8 cellular contexts compared by ENCODE assay signal in genomic region chr11:798093-798713, GRCh38. TPM values are rescaled to one million over a fixed set of nuclear protein-coding genes. Genes with fewer than 3 reads are reported as not detected.
DNase-seq lines count a peak whose midpoint lies in the region; ATAC-seq and TF ChIP-seq lines count a peak whose summit lies in the region.

Gene SLC25A22 (minus strand): TSS chr11:798281. CDS start chr11:795006, 3,275 bp downstream.

- H3K9me3 Mint-ChIP-seq in activated CD4-positive, alpha-beta memory T cell treated with anti-CD3 and anti-CD28 coated beads, Interleukin-2, amount 10 ng/mL, durations not matched to agents 7 days and 5 days = no peaks in the 10 kb centered on the region

- CTCF ChIA-PET in activated CD4-positive, alpha-beta memory T cell treated with anti-CD3 and anti-CD28 coated beads, Interleukin-2, amount 10 ng/mL, durations not matched to agents 7 days and 5 days (lab: Charles Lee) = interaction anchor here (0.8 to 1.4 kb wide), 2 partner anchors 11 to 32 kb away, joined by 3 read pairs; no protein-coding TSS in a partner anchor

- H3K27ac Mint-ChIP-seq in activated CD4-positive, alpha-beta memory T cell treated with anti-CD3 and anti-CD28 coated beads, Interleukin-2, amount 10 ng/mL, durations not matched to agents 7 days and 5 days = peak within 1 kb of the TSS; percentile 89

- H3K4me1 Mint-ChIP-seq in activated CD4-positive, alpha-beta memory T cell treated with anti-CD3 and anti-CD28 coated beads, Interleukin-2, amount 10 ng/mL, durations not matched to agents 7 days and 5 days = peaks cover 37% of the 10 kb centered on the region

- DNase-seq in AG10803 (ENCODE audit: low read depth) = peak; percentile 62
- peak; percentile 56 for DNase-seq in NCI-H748 treated with DMSO at 0.1 percent for 48 hours (lab: John Stamatoyannopoulos, UW)
- DNase-seq in activated CD4-positive, alpha-beta memory T cell treated with anti-CD3 and anti-CD28 coated beads, Interleukin-2, amount 10 ng/mL, durations not matched to agents 7 days and 5 days = peak; percentile 87
- peak; percentile 78 for DNase-seq in effector CD4-positive, alpha-beta T cell
- DNase-seq in lung microvascular endothelial cell (ENCODE audit: low read depth in 2 of 2) = peak; percentile 81 to 87
- peak; percentile 73 to 82 (median 76) for DNase-seq in stimulated activated CD4-positive, alpha-beta T cell treated with anti-CD3 and anti-CD28 coated beads, TNF-alpha, amount 100 ng/mL, for 48 hours (ENCODE audit: low read depth in 3 of 3)

- peak; percentile 58 for ATAC-seq in GM19023 (IDR thresholded peaks at IDR 0.05; ENCODE audit: unreplicated experiment)
- peak; percentile 48 for ATAC-seq in HG03196 (IDR thresholded peaks at IDR 0.05; ENCODE audit: unreplicated experiment)

- POLR2A ChIA-PET in activated CD4-positive, alpha-beta memory T cell treated with anti-CD3 and anti-CD28 coated beads, Interleukin-2, amount 10 ng/mL, durations not matched to agents 7 days and 5 days (lab: Charles Lee) = interaction anchor here (0.7 to 3.9 kb wide), 2 partner anchors 11 kb away, joined by 3 to 23 read pairs; partner anchors contain the start of gene RPLP2

- no peaks in the 10 kb centered on the region for H3K27me3 Mint-ChIP-seq in activated CD4-positive, alpha-beta memory T cell treated with anti-CD3 and anti-CD28 coated beads, Interleukin-2, amount 10 ng/mL, durations not matched to agents 7 days and 5 days

- H3K36me3 Mint-ChIP-seq in activated CD4-positive, alpha-beta memory T cell treated with anti-CD3 and anti-CD28 coated beads, Interleukin-2, amount 10 ng/mL, durations not matched to agents 7 days and 5 days (ENCODE audit: low read depth) = peaks cover 23% of the 10 kb centered on the region

- peak within 1 kb of the TSS; percentile 93 for H3K4me3 Mint-ChIP-seq in activated CD4-positive, alpha-beta memory T cell treated with anti-CD3 and anti-CD28 coated beads, Interleukin-2, amount 10 ng/mL, durations not matched to agents 7 days and 5 days

- TF ChIP-seq CTCF in AG10803 (conservative IDR thresholded peaks at IDR 0.05; ENCODE audit: low read length) = peak; percentile 39; the same call in 1 of the 2 replicates

- H3K4me3 ChIP-seq in AG10803 (ENCODE audit: low read length) = peak within 1 kb of the TSS; percentile 77

RNA-seq across cellular contexts. Expression of gene SLC25A22, which starts in this region (rescaled TPM):
- 10 to 100 TPM; 35.7 to 38.3 TPM for total RNA-seq in activated CD4-positive, alpha-beta memory T cell treated with anti-CD3 and anti-CD28 coated beads, Interleukin-2, amount 10 ng/mL, durations not matched to agents 7 days and 5 days
- 4.1 and 6.3 TPM in 2 replicates for total RNA-seq in lung microvascular endothelial cell

Comparison
In these comparisons a context has a peak if more than half of its experiments do, and no peak if none do; other contexts are left out.
1. Peak in every context shown above with its lines: DNase-seq, ATAC-seq and H3K4me3 ChIP-seq.